9 cellular contexts compared by ENCODE assay signal in genomic region chr10:30028006-30028441, GRCh38. TPM values are rescaled to one million over a fixed set of nuclear protein-coding genes. Genes with fewer than 3 reads are reported as not detected.
A peak's percentile ranks its signal among the peaks of the same experiment; 100 is the strongest.
DNase-seq lines count a peak whose midpoint lies in the region; ATAC-seq and TF ChIP-seq lines count a peak whose summit lies in the region.
"Had no signal": no experiment of that assay in that cellular context is flagged by ENCODE, and none has a peak within 500 bp of the region (broad histone marks: within the 10 kb centered on the region; RNA-seq: fewer than 3 reads in every experiment).

No MANE protein-coding gene starts in this region.

- DNase-seq in activated CD4-positive, alpha-beta T cell treated with anti-CD3 and anti-CD28 coated beads, Interleukin-2, amount 10 ng/mL, durations not matched to agents 24 days and 14 days: peak; percentile 78
- DNase-seq in activated CD4-positive, alpha-beta T cell treated with anti-CD3 and anti-CD28 coated beads for 1 hour: no peak
- DNase-seq in activated T-helper 1 cell treated with anti-CD3 and anti-CD28 coated beads, Interleukin-12 subunit alpha, Interleukin-12 subunit beta, Interleukin-2, Interleukin-4 antibody, amounts not matched to agents 30 ng/mL and 10 ng/mL and 1 ng/mL, durations not matched to agents 14 hours and 24 hours and 36 hours (ENCODE audit: low spot score): no peak
- peak; percentile 69 to 85 (median 74) for DNase-seq in right cardiac atrium
- DNase-seq in NCI-H1092 (lab: John Stamatoyannopoulos, UW): no peak
- DNase-seq in chondrocyte (ENCODE audit: low spot score): no peak
- no peak for DNase-seq in Karpas-422
- DNase-seq: PC-9 had no signal

- intact Hi-C loops in activated CD4-positive, alpha-beta T cell treated with anti-CD3 and anti-CD28 coated beads, Interleukin-2, amount 10 ng/mL, durations not matched to agents 24 days and 14 days (cut with micrococcal nuclease): loop anchor here (10.0 kb wide), 1 partner anchor 317 kb away; the partner anchor contains the start of gene MTPAP
- intact Hi-C loops in activated T-helper 1 cell treated with anti-CD3 and anti-CD28 coated beads, Interleukin-12 subunit alpha, Interleukin-12 subunit beta, Interleukin-2, Interleukin-4 antibody, amounts not matched to agents 30 ng/mL and 10 ng/mL and 1 ng/mL, durations not matched to agents 14 hours and 24 hours and 36 hours (cut with micrococcal nuclease): loop anchor here (5.0 to 10.0 kb wide), 3 partner anchors 319 to 1496 kb away; partner anchors contain the start of genes MTPAP and WAC
- intact Hi-C loops in right cardiac atrium (cut with DNase I): loop anchor here in 1 of 4 donors (5.0 kb wide), 1 partner anchor 159 kb away; no protein-coding TSS in a partner anchor

- H3K4me1 ChIP-seq in right cardiac atrium (ENCODE audit: control insufficient read depth, insufficient read depth, low read length) (peaks cover 11% of the 10 kb centered on the region), subcutaneous abdominal adipose tissue (ENCODE audit: control insufficient read depth in 5 of 5, insufficient read depth in 5 of 5, low read length in 5 of 5) (peaks cover 0 to 53% (median 21%) of the 10 kb centered on the region in 5 donors), Karpas-422 (ENCODE audit: low read length) (peaks cover 6% of the 10 kb centered on the region)

- ATAC-seq in right cardiac atrium: peak; percentile 87 to 95

- H3K27me3 ChIP-seq in right cardiac atrium (ENCODE audit: control insufficient read depth, insufficient read depth) (no peaks in the 10 kb centered on the region), subcutaneous abdominal adipose tissue (ENCODE audit: control insufficient read depth in 5 of 5, insufficient read depth in 4 of 5, low read length in 5 of 5) (peaks cover 0 to 2% (median 0%) of the 10 kb centered on the region in 5 donors), Karpas-422 (ENCODE audit: low read length) (no peaks in the 10 kb centered on the region)

- H3K36me3 Mint-ChIP-seq in activated CD4-positive, alpha-beta T cell treated with anti-CD3 and anti-CD28 coated beads, Interleukin-2, amount 10 ng/mL, durations not matched to agents 24 days and 14 days (ENCODE audit: low read depth): no peaks in the 10 kb centered on the region
- peaks cover 4% of the 10 kb centered on the region for H3K36me3 Mint-ChIP-seq in activated T-helper 1 cell treated with anti-CD3 and anti-CD28 coated beads, Interleukin-12 subunit alpha, Interleukin-12 subunit beta, Interleukin-2, Interleukin-4 antibody, amounts not matched to agents 30 ng/mL and 10 ng/mL and 1 ng/mL, durations not matched to agents 14 hours and 24 hours and 36 hours (ENCODE audit: low read depth)
- peaks cover 19% of the 10 kb centered on the region for H3K36me3 Mint-ChIP-seq in chondrocyte (ENCODE audit: low read depth)

- no peaks in the 10 kb centered on the region for H3K79me2 ChIP-seq in Karpas-422 (ENCODE audit: low read length)

- no peaks in the 10 kb centered on the region for H3K9me3 Mint-ChIP-seq in activated CD4-positive, alpha-beta T cell treated with anti-CD3 and anti-CD28 coated beads, Interleukin-2, amount 10 ng/mL, durations not matched to agents 24 days and 14 days
- H3K9me3 Mint-ChIP-seq in activated T-helper 1 cell treated with anti-CD3 and anti-CD28 coated beads, Interleukin-12 subunit alpha, Interleukin-12 subunit beta, Interleukin-2, Interleukin-4 antibody, amounts not matched to agents 30 ng/mL and 10 ng/mL and 1 ng/mL, durations not matched to agents 14 hours and 24 hours and 36 hours: no peaks in the 10 kb centered on the region
- H3K9me3 Mint-ChIP-seq in chondrocyte (ENCODE audit: low read depth): no peaks in the 10 kb centered on the region

- WGBS in right cardiac atrium: 36% methylated on average over 8 of the region's 8 CpGs

- H3K9ac ChIP-seq in subcutaneous abdominal adipose tissue (ENCODE audit: low read length in 5 of 5): no peak overlapping the region
- no peak overlapping the region for H3K9ac ChIP-seq in Karpas-422 (ENCODE audit: low read length)

- no peak overlapping the region for H3K4me3 ChIP-seq in right cardiac atrium (ENCODE audit: low read length)
- peak overlapping the region in 2 of 5 donors; percentile 16 to 33 for H3K4me3 ChIP-seq in subcutaneous abdominal adipose tissue (ENCODE audit: low read depth in 1 of 5, low read length in 5 of 5)
- no peak overlapping the region for H3K4me3 ChIP-seq in Karpas-422 (ENCODE audit: low read length)
- H3K4me3 ChIP-seq: PC-9 had no signal

- H3K9me2 ChIP-seq in Karpas-422 (replicated peaks; ENCODE audit: insufficient read depth, low read length): no peaks in the 10 kb centered on the region

- no peak overlapping the region for H2AFZ ChIP-seq in Karpas-422 (ENCODE audit: low read length)
- H2AFZ ChIP-seq: PC-9 had no signal

- peak overlapping the region; percentile 86 for H3K27ac Mint-ChIP-seq in activated CD4-positive, alpha-beta T cell treated with anti-CD3 and anti-CD28 coated beads, Interleukin-2, amount 10 ng/mL, durations not matched to agents 24 days and 14 days
- peak overlapping the region; percentile 60 for H3K27ac Mint-ChIP-seq in activated T-helper 1 cell treated with anti-CD3 and anti-CD28 coated beads, Interleukin-12 subunit alpha, Interleukin-12 subunit beta, Interleukin-2, Interleukin-4 antibody, amounts not matched to agents 30 ng/mL and 10 ng/mL and 1 ng/mL, durations not matched to agents 14 hours and 24 hours and 36 hours
- no peak overlapping the region for H3K27ac Mint-ChIP-seq in chondrocyte (ENCODE audit: unreplicated experiment)

- peaks cover 25% of the 10 kb centered on the region for H3K27me3 Mint-ChIP-seq in activated CD4-positive, alpha-beta T cell treated with anti-CD3 and anti-CD28 coated beads, Interleukin-2, amount 10 ng/mL, durations not matched to agents 24 days and 14 days
- H3K27me3 Mint-ChIP-seq in activated T-helper 1 cell treated with anti-CD3 and anti-CD28 coated beads, Interleukin-12 subunit alpha, Interleukin-12 subunit beta, Interleukin-2, Interleukin-4 antibody, amounts not matched to agents 30 ng/mL and 10 ng/mL and 1 ng/mL, durations not matched to agents 14 hours and 24 hours and 36 hours (ENCODE audit: insufficient read depth): peaks cover 24% of the 10 kb centered on the region
- H3K27me3 Mint-ChIP-seq in chondrocyte (ENCODE audit: low read depth): no peaks in the 10 kb centered on the region

- H3K27ac ChIP-seq in right cardiac atrium (ENCODE audit: low read length): peak overlapping the region; percentile 16
- H3K27ac ChIP-seq in subcutaneous abdominal adipose tissue (ENCODE audit: low read depth, low read length): peak overlapping the region; percentile 37
- no peak overlapping the region for H3K27ac ChIP-seq in Karpas-422 (ENCODE audit: low read length)
- H3K27ac ChIP-seq: PC-9 had no signal

- no peak for TF ChIP-seq CTCF in chondrocyte (IDR thresholded peaks at IDR 0.05)

- H3K4me2 ChIP-seq in Karpas-422 (ENCODE audit: low read depth, low read length, poor library complexity, severe bottlenecking): no peak overlapping the region
- H3K4me2 ChIP-seq: PC-9 had no signal

- H3K4me3 Mint-ChIP-seq in activated CD4-positive, alpha-beta T cell treated with anti-CD3 and anti-CD28 coated beads, Interleukin-2, amount 10 ng/mL, durations not matched to agents 24 days and 14 days: peak overlapping the region; percentile 83
- peak overlapping the region; percentile 73 for H3K4me3 Mint-ChIP-seq in activated T-helper 1 cell treated with anti-CD3 and anti-CD28 coated beads, Interleukin-12 subunit alpha, Interleukin-12 subunit beta, Interleukin-2, Interleukin-4 antibody, amounts not matched to agents 30 ng/mL and 10 ng/mL and 1 ng/mL, durations not matched to agents 14 hours and 24 hours and 36 hours
- H3K4me3 Mint-ChIP-seq in chondrocyte (ENCODE audit: unreplicated experiment): no peak overlapping the region

- H3K4me1 Mint-ChIP-seq in activated CD4-positive, alpha-beta T cell treated with anti-CD3 and anti-CD28 coated beads, Interleukin-2, amount 10 ng/mL, durations not matched to agents 24 days and 14 days: peaks cover 47% of the 10 kb centered on the region
- peaks cover 52% of the 10 kb centered on the region for H3K4me1 Mint-ChIP-seq in activated T-helper 1 cell treated with anti-CD3 and anti-CD28 coated beads, Interleukin-12 subunit alpha, Interleukin-12 subunit beta, Interleukin-2, Interleukin-4 antibody, amounts not matched to agents 30 ng/mL and 10 ng/mL and 1 ng/mL, durations not matched to agents 14 hours and 24 hours and 36 hours (ENCODE audit: low read depth)
- H3K4me1 Mint-ChIP-seq in chondrocyte (ENCODE audit: low read depth): peaks cover 6% of the 10 kb centered on the region

- no peaks in the 10 kb centered on the region for H4K20me1 ChIP-seq in Karpas-422 (ENCODE audit: insufficient read depth, low read depth, low read length)

- H3K9me3 ChIP-seq in right cardiac atrium (ENCODE audit: control insufficient read depth, low read length) (no peaks in the 10 kb centered on the region), subcutaneous abdominal adipose tissue (ENCODE audit: control insufficient read depth in 5 of 5, low read length in 5 of 5) (no peaks in the 10 kb centered on the region), Karpas-422 (ENCODE audit: low read length) (no peaks in the 10 kb centered on the region)

- H3K36me3 ChIP-seq in subcutaneous abdominal adipose tissue (ENCODE audit: control insufficient read depth in 5 of 5, insufficient read depth in 5 of 5, low read length in 5 of 5) (peaks cover 0 to 17% (median 4%) of the 10 kb centered on the region in 5 donors), Karpas-422 (ENCODE audit: insufficient read depth, low read length) (no peaks in the 10 kb centered on the region)

RNA-seq across cellular contexts. Expression of gene JCAD, which starts 31.4 kb away (rescaled TPM):
- total RNA-seq in activated CD4-positive, alpha-beta T cell treated with anti-CD3 and anti-CD28 coated beads, Interleukin-2, amount 10 ng/mL, durations not matched to agents 24 days and 14 days: 0.19 and 0.21 TPM in 2 replicates
- total RNA-seq in activated T-helper 1 cell treated with anti-CD3 and anti-CD28 coated beads, Interleukin-12 subunit alpha, Interleukin-12 subunit beta, Interleukin-2, Interleukin-4 antibody, amounts not matched to agents 30 ng/mL and 10 ng/mL and 1 ng/mL, durations not matched to agents 14 hours and 24 hours and 36 hours: 0.15 and 0.31 TPM in 2 replicates
- total RNA-seq in right cardiac atrium: 10 to 100 TPM; 29.2 to 76.7 (median 39.8) TPM
- polyA plus RNA-seq in right cardiac atrium: 17.6 TPM
- 18.3 to 23.9 TPM (median 19.4 TPM) in 3 replicates for total RNA-seq in chondrocyte
- not detected in 2 replicates for total RNA-seq in Karpas-422 (2014; rRNA removed; shearing (Covaris generic); ENCODE audit: low replicate concordance)

Comparison
In these comparisons a context has a peak if more than half of its experiments do, and no peak if none do; other contexts are left out.
1. DNase-seq: peak in activated CD4-positive, alpha-beta T cell treated with anti-CD3 and anti-CD28 coated beads, Interleukin-2, amount 10 ng/mL, durations not matched to agents 24 days and 14 days (single experiment) and right cardiac atrium (3 of 3); none in activated CD4-positive, alpha-beta T cell treated with anti-CD3 and anti-CD28 coated beads for 1 hour (single experiment), activated T-helper 1 cell treated with anti-CD3 and anti-CD28 coated beads, Interleukin-12 subunit alpha, Interleukin-12 subunit beta, Interleukin-2, Interleukin-4 antibody, amounts not matched to agents 30 ng/mL and 10 ng/mL and 1 ng/mL, durations not matched to agents 14 hours and 24 hours and 36 hours (single experiment), NCI-H1092 (single experiment), chondrocyte (single experiment) and Karpas-422 (single experiment).
2. RNA of gene JCAD, which starts 31.4 kb away (total RNA-seq): 29.2 to 76.7 TPM in right cardiac atrium and 18.3 to 23.9 TPM in chondrocyte; 0.15 to 0.31 TPM in activated T-helper 1 cell treated with anti-CD3 and anti-CD28 coated beads, Interleukin-12 subunit alpha, Interleukin-12 subunit beta, Interleukin-2, Interleukin-4 antibody, amounts not matched to agents 30 ng/mL and 10 ng/mL and 1 ng/mL, durations not matched to agents 14 hours and 24 hours and 36 hours, 0.19 to 0.21 TPM in activated CD4-positive, alpha-beta T cell treated with anti-CD3 and anti-CD28 coated beads, Interleukin-2, amount 10 ng/mL, durations not matched to agents 24 days and 14 days and not detected in Karpas-422; every median in the first group is over 10 times any median in the second.